ENCODE assay signal across 22 cellular contexts in the genomic region with DNA sequence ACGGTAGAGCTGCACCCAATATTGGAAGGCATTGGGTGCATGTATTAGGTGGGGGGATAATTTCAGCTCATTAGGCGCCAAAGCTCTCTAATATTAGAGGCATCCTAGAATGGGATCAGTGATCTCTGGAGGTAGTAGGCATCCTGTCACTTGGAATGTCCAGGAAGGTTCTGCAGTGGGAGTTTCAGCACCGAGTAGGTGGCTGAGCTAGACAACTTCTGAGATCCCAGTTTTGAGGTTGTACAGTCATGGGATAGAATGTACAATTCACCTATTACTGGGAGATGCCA.
"Had no signal": no experiment of that assay in that cellular context is flagged by ENCODE, and none has a peak within 500 bp of the region (broad histone marks: within the 10 kb centered on the region; RNA-seq: fewer than 3 reads in every experiment).

No MANE protein-coding gene starts in this region.

- H3K4me3 ChIP-seq: K562, SJSA1, SK-N-MC had no signal

- H3K9me3 ChIP-seq: SJSA1 had no signal

- DNase-seq: Kasumi-1, MM.1S, NCI-H1092 treated with DMSO at 0.1 percent for 48 hours, NCI-H1436, NCI-H187, NCI-H2029, NCI-H2081 treated with DMSO at 0.1 percent for 48 hours, NCI-H2171, NCI-H226, NCI-H446, NCI-H510A, NCI-H524 treated with DMSO at 0.1 percent for 48 hours, NCI-H69, NCI-H774, Right ventricle myocardium superior, RPMI8226, SIG-M5 had no signal

- H3K4me1 ChIP-seq: SJSA1 had no signal

- H3K36me3 ChIP-seq: SJSA1 had no signal

- H3K27ac ChIP-seq: HL-60, KMS-11, SJSA1, SK-N-MC had no signal

- H3K27me3 ChIP-seq: SJSA1 had no signal

- ATAC-seq: K562 had no signal
